12 cellular contexts compared by ENCODE assay signal in the genomic region with DNA sequence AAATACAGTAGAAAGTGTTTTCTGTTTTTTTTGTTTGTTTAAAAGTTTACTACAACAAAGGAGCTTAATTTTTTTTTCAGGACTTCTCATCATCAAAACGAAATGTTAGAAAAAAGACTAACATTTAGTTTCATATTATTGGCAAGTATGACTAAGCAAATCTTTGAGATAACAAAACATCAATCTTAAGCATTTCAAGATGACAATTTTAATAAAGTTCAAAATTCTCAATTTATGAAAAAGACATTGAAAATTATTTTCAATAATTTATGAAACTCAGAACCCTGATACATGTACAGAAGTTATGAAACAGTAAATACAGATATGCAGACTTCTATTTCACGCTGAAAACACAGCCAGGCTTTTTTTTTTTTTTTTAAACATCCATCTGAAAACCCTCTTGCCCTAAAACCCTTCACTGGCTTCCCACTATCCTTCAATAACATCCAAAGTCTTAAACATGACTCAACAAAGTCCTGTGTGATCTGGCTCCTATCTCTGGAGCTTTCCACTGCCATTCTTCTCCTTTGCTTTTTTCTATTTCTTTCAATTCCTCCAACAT. TPM values are rescaled to one million over a fixed set of nuclear protein-coding genes. Genes with fewer than 3 reads are reported as not detected.
DNase-seq lines count a peak whose midpoint lies in the region; ATAC-seq, FAIRE-seq and TF ChIP-seq lines count a peak whose summit lies in the region.
"Had no signal": no experiment of that assay in that cellular context is flagged by ENCODE, and none has a peak within 500 bp of the region (broad histone marks: within the 10 kb centered on the region; RNA-seq: fewer than 3 reads in every experiment).

No MANE protein-coding gene starts in this region.

- no peaks in the 10 kb centered on the region for H3K36me3 ChIP-seq in mesendoderm (ENCODE audit: control insufficient read depth, insufficient read depth, low read length)

- no CpG with 5 or more reads among the region's 2 CpGs for WGBS in mesendoderm (ENCODE audit: extremely low coverage, insufficient coverage, low lambda C conversion rate)

- H2BK5ac ChIP-seq in mesendoderm (ENCODE audit: low read length), result no peak overlapping the region

- ATAC-seq in stimulated activated naive CD8-positive, alpha-beta T cell treated with anti-CD3 and anti-CD28 coated beads, Interleukin-15, Interleukin-2, amounts not matched to agents 100 U/mL and 50 U/mL, for 24 hours, result no peak
- ATAC-seq in GM18909 (IDR thresholded peaks at IDR 0.05; ENCODE audit: poor library complexity, unreplicated experiment), result no peak
- ATAC-seq: body of pancreas had no signal

- no peak overlapping the region for H2AK5ac ChIP-seq in mesendoderm (ENCODE audit: low read length)

- no peaks in the 10 kb centered on the region for H3K27me3 ChIP-seq in mesendoderm (ENCODE audit: insufficient read depth, low read length, poor library complexity)
- H3K27me3 ChIP-seq: body of pancreas had no signal

- peaks cover 14% of the 10 kb centered on the region for H3K4me1 ChIP-seq in mesendoderm (ENCODE audit: control insufficient read depth, low read depth, low read length)

- no peak overlapping the region for H2BK15ac ChIP-seq in mesendoderm (replicated peaks; ENCODE audit: low read depth)

- H2BK120ac ChIP-seq in mesendoderm (ENCODE audit: low read depth, low read length), result no peak overlapping the region

- no peak overlapping the region for H3K27ac ChIP-seq in mesendoderm (ENCODE audit: low read depth, low read length)

- peaks cover 61% of the 10 kb centered on the region for H3K79me2 ChIP-seq in mesendoderm (ENCODE audit: control insufficient read depth, insufficient read depth, low read length)

- H3K4ac ChIP-seq in mesendoderm (ENCODE audit: low read depth, low read length), result no peak overlapping the region

- no peak overlapping the region for H4K8ac ChIP-seq in mesendoderm (ENCODE audit: low read depth, low read length)

- TF ChIP-seq POLR2A in GM12891 (IDR thresholded peaks at IDR 0.05; ENCODE audit: low read depth, low read length), result no peak

- peak overlapping the region; percentile 82 for H3K27ac Mint-ChIP-seq in stimulated activated naive CD8-positive, alpha-beta T cell treated with anti-CD3 and anti-CD28 coated beads, Interleukin-15, Interleukin-2, amounts not matched to agents 100 ng/mL and 50 ng/mL, for 24 hours
- peak overlapping the region; percentile 84 for H3K27ac Mint-ChIP-seq in activated naive CD8-positive, alpha-beta T cell treated with anti-CD3 and anti-CD28 coated beads for 36 hours

- DNase-seq in stimulated activated naive CD8-positive, alpha-beta T cell treated with anti-CD3 and anti-CD28 coated beads, Interleukin-15, Interleukin-2, amounts not matched to agents 100 U/mL and 50 U/mL, for 24 hours, result no peak
- DNase-seq in activated naive CD8-positive, alpha-beta T cell treated with anti-CD3 and anti-CD28 coated beads for 36 hours, result no peak
- DNase-seq in mesendoderm (no peak), GM12891 (ENCODE audit: insufficient read length, low spot score) (no peak), NCI-H1092 treated with DMSO at 0.1 percent for 48 hours (lab: John Stamatoyannopoulos, UW) (no peak)
- no peak for DNase-seq in stimulated activated CD4-positive, alpha-beta T cell treated with anti-CD3 and anti-CD28 coated beads, Interleukin-2, amount 100 ng/mL, for 24 hours
- DNase-seq: body of pancreas, C1 segment of cervical spinal cord, head of caudate nucleus, NCI-H187 had no signal

- H3K9ac ChIP-seq in mesendoderm (ENCODE audit: low read length), result no peak overlapping the region

- H3K4me3 ChIP-seq in mesendoderm (ENCODE audit: low read length), result no peak overlapping the region
- H3K4me3 ChIP-seq: body of pancreas had no signal

- peaks cover 52% of the 10 kb centered on the region for H3K36me3 Mint-ChIP-seq in stimulated activated naive CD8-positive, alpha-beta T cell treated with anti-CD3 and anti-CD28 coated beads, Interleukin-15, Interleukin-2, amounts not matched to agents 100 ng/mL and 50 ng/mL, for 24 hours (ENCODE audit: low read depth)
- peaks cover 38% of the 10 kb centered on the region for H3K36me3 Mint-ChIP-seq in activated naive CD8-positive, alpha-beta T cell treated with anti-CD3 and anti-CD28 coated beads for 36 hours

- H3K18ac ChIP-seq in mesendoderm (ENCODE audit: low read length), result no peak overlapping the region

- H3K4me3 Mint-ChIP-seq in stimulated activated naive CD8-positive, alpha-beta T cell treated with anti-CD3 and anti-CD28 coated beads, Interleukin-15, Interleukin-2, amounts not matched to agents 100 ng/mL and 50 ng/mL, for 24 hours, result no peak overlapping the region
- H3K4me3 Mint-ChIP-seq in activated naive CD8-positive, alpha-beta T cell treated with anti-CD3 and anti-CD28 coated beads for 36 hours, result no peak overlapping the region

- H4K5ac ChIP-seq in mesendoderm (ENCODE audit: low read length), result no peak overlapping the region

- no peak for FAIRE-seq in GM12891 (lab: Jason Lieb, UNC)

- no peaks in the 10 kb centered on the region for H3K27me3 Mint-ChIP-seq in stimulated activated naive CD8-positive, alpha-beta T cell treated with anti-CD3 and anti-CD28 coated beads, Interleukin-15, Interleukin-2, amounts not matched to agents 100 ng/mL and 50 ng/mL, for 24 hours
- H3K27me3 Mint-ChIP-seq in activated naive CD8-positive, alpha-beta T cell treated with anti-CD3 and anti-CD28 coated beads for 36 hours, result no peaks in the 10 kb centered on the region

- no peak overlapping the region for H3K23ac ChIP-seq in mesendoderm (ENCODE audit: low read length)

- no peaks in the 10 kb centered on the region for H3K79me1 ChIP-seq in mesendoderm (ENCODE audit: low read length)

- peak overlapping the region; percentile 22 for H3K56ac ChIP-seq in mesendoderm (ENCODE audit: low read length)

- no peak overlapping the region for H3K4me2 ChIP-seq in mesendoderm (ENCODE audit: low read length)

- peaks cover 11% of the 10 kb centered on the region for H3K4me1 Mint-ChIP-seq in stimulated activated naive CD8-positive, alpha-beta T cell treated with anti-CD3 and anti-CD28 coated beads, Interleukin-15, Interleukin-2, amounts not matched to agents 100 ng/mL and 50 ng/mL, for 24 hours (ENCODE audit: low read depth)
- H3K4me1 Mint-ChIP-seq in activated naive CD8-positive, alpha-beta T cell treated with anti-CD3 and anti-CD28 coated beads for 36 hours, result peaks cover 51% of the 10 kb centered on the region

- H3K9me3 Mint-ChIP-seq in stimulated activated naive CD8-positive, alpha-beta T cell treated with anti-CD3 and anti-CD28 coated beads, Interleukin-15, Interleukin-2, amounts not matched to agents 100 ng/mL and 50 ng/mL, for 24 hours, result no peaks in the 10 kb centered on the region
- H3K9me3 Mint-ChIP-seq in activated naive CD8-positive, alpha-beta T cell treated with anti-CD3 and anti-CD28 coated beads for 36 hours, result peaks cover under 1% of the 10 kb centered on the region

TF ChIP-seq in GM12891, 5 proteins besides CTCF, POLR2A, EP300 and RAD21:
- TF ChIP-seq POLR2AphosphoS5 (IDR thresholded peaks at IDR 0.05; ENCODE audit: low read depth, low read length) (no peak), SPI1 (IDR thresholded peaks at IDR 0.05; ENCODE audit: low read depth, low read length) (no peak), POU2F2 (IDR thresholded peaks at IDR 0.05; ENCODE audit: low read depth, low read length) (no peak), TAF1 (IDR thresholded peaks at IDR 0.05; ENCODE audit: low read depth, low read length) (no peak), PAX5 (IDR thresholded peaks at IDR 0.05; ENCODE audit: insufficient read depth, low read length, severe bottlenecking) (no peak)

RNA-seq across cellular contexts. Expression of a gene that starts 3.9 kb away (rescaled TPM):
- 10 to 100 TPM; 60.0 to 60.7 TPM for total RNA-seq in activated naive CD8-positive, alpha-beta T cell treated with anti-CD3 and anti-CD28 coated beads for 36 hours
- polyA plus RNA-seq in mesendoderm (2013, experiment 1 of 2), result 46.4 TPM
- 48.0 TPM for polyA plus RNA-seq in mesendoderm (2013, experiment 2 of 2)
- 23.8 TPM for polyA plus RNA-seq in GM12891 (2012; ENCODE audit: low read depth, missing spikeins)
